In the genomic region with DNA sequence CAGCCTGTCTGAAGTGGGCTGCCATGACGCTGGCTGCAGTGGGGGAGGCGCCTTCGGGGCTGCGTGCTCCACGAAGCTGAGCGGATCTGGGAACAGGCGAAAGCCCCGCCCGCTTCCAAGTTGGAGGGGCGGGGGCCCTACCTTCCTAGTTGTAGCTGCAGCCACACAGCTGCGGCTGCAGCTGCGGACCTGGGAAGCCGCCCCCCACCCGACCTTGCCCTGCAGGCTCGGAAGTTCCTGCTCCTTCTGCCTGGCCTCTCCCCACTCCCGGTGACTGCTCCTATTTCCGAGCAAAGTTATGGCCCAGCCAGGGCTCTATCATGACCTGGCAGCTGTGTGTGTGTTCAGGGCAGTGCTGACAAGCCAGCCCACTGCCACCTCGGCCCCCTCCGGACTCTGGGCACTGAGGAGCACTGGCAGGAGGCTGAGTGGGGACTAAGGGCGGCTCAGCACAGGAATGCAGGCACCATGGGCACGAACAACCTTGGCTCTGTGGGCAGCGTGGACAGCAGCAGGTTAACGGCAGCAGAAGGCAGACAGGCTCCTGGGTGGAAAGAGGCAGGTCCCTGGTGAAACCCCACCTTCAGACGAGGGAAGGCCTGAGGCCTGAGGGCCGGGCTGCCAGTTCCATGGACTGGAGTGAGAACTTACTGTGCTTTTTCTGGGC, we compare ENCODE assay signal across 24 cellular contexts.
"Had no signal": no experiment of that assay in that cellular context is flagged by ENCODE, and none has a peak within 500 bp of the region (broad histone marks: within the 10 kb centered on the region; RNA-seq: fewer than 3 reads in every experiment).

No MANE protein-coding gene starts in this region.

- H3K36me3 ChIP-seq: colonic mucosa, heart right ventricle, left ventricle myocardium inferior, lower lobe of right lung, prostate gland, right lobe of liver, spleen, stomach, uterus had no signal

- H3K27ac ChIP-seq: colonic mucosa, heart right ventricle, left ventricle myocardium inferior, lower lobe of right lung, parathyroid adenoma, prostate gland, right lobe of liver, spleen, stomach, uterus had no signal

- H3K36me3 Mint-ChIP-seq: memory B cell; natural killer cell treated with Interleukin-12 subunit alpha and Interleukin-12 subunit beta and Interleukin-15 and Interleukin-18, amount 100 ng/mL, for 72 hours; type B pancreatic cell had no signal

- H3K4me1 Mint-ChIP-seq: memory B cell had no signal

- H3K27me3 ChIP-seq: colonic mucosa, heart right ventricle, right lobe of liver, spleen, stomach, uterus had no signal

- H3K27ac Mint-ChIP-seq: memory B cell; natural killer cell treated with Interleukin-12 subunit alpha and Interleukin-12 subunit beta and Interleukin-15 and Interleukin-18, amount 100 ng/mL, for 72 hours; type B pancreatic cell had no signal

- DNase-seq: cerebellar nuclear complex; colonic mucosa; dermis blood vessel endothelial cell; effector CD4-positive, alpha-beta T cell; heart right ventricle; hypothalamus; left cardiac atrium; left ventricle myocardium inferior; lower lobe of right lung; midbrain; right lobe of liver; stimulated activated CD4-positive, alpha-beta T cell treated with anti-CD3 and anti-CD28 coated beads, Interleukin-15, amount 100 ng/mL, for 24 hours; stimulated activated CD4-positive, alpha-beta T cell treated with anti-CD3 and anti-CD28 coated beads, Interleukin-1b, Interleukin-23, amount 100 ng/mL, for 48 hours; stimulated activated CD4-positive, alpha-beta T cell treated with anti-CD3 and anti-CD28 coated beads, Interleukin-4, amount 100 ng/mL, for 4 hours; stimulated activated naive CD4-positive, alpha-beta T cell; stomach; substantia nigra; uterus had no signal

- H3K4me3 ChIP-seq: colonic mucosa, heart right ventricle, left ventricle myocardium inferior, lower lobe of right lung, prostate gland, right lobe of liver, spleen, stomach, uterus had no signal

- H3K9ac ChIP-seq: parathyroid adenoma had no signal

- H3K4me1 ChIP-seq: colonic mucosa, heart right ventricle, left ventricle myocardium inferior, lower lobe of right lung, parathyroid adenoma, prostate gland, right lobe of liver, spleen, stomach, uterus had no signal

- H3K9me3 ChIP-seq: colonic mucosa, lower lobe of right lung, prostate gland, right lobe of liver, uterus had no signal

- H3K27me3 Mint-ChIP-seq: memory B cell; natural killer cell treated with Interleukin-12 subunit alpha and Interleukin-12 subunit beta and Interleukin-15 and Interleukin-18, amount 100 ng/mL, for 72 hours; type B pancreatic cell had no signal

- H3K4me3 Mint-ChIP-seq: memory B cell; natural killer cell treated with Interleukin-12 subunit alpha and Interleukin-12 subunit beta and Interleukin-15 and Interleukin-18, amount 100 ng/mL, for 72 hours; type B pancreatic cell had no signal

- H2AFZ ChIP-seq: parathyroid adenoma had no signal

- ATAC-seq: heart right ventricle had no signal
